In the genomic region with DNA sequence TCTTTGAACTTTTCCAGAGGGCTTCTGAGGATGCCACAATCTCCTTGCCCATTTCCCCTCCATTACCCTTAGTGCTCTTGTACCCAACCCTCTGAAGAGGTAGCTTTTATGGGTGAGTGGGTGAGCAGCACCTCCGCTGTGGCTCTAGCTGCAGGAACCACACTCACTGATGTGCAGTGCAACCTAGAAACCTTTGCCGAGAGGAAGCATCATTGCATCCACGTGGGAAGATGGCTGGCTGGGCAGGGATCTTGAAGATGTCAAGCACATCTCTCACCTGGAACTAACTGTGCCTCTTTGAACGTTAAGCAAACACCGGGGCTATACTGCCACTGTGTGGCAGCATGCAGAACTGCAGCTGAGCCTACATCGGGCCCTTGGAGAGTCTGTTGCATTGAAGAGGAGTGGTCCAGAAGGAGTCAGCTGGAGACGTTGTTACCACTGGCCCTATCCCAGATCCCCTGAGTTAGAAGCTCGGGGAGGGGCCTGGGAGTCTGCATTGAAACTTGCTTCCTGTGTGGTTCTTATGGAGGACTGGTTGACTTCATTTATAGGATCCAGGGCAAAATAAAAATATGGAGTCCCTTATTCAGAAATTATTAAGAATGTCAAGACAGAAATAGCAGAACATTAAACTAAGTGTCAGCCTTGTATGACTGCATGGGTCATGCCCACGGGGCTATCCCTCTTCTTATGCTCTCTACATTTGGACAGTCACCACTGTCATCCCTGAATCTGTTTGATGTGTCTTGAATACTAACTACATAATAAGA, we compare ENCODE assay signal across 8 cellular contexts. TPM values are rescaled to one million over a fixed set of nuclear protein-coding genes. Genes with fewer than 3 reads are reported as not detected.
DNase-seq lines count a peak whose midpoint lies in the region; ATAC-seq lines count a peak whose summit lies in the region.

No MANE protein-coding gene starts in this region.

- peak; percentile 60 for DNase-seq in A172 (ENCODE audit: low spot score)
- DNase-seq in NCI-H2227 treated with DMSO at 0.1 percent for 48 hours (lab: John Stamatoyannopoulos, UW): peak; percentile 87
- peak; percentile 86 for DNase-seq in cerebellar cortex (ENCODE audit: low spot score)
- DNase-seq in kidney glomerular epithelial cell (lab: John Stamatoyannopoulos, UW): peak; percentile 62
- DNase-seq in stimulated activated CD4-positive, alpha-beta T cell treated with anti-CD3 and anti-CD28 coated beads, Interleukin-4, amount 100 ng/mL, for 24 hours: peak; percentile 62

- peak; percentile 81 for ATAC-seq in GM18502 (IDR thresholded peaks at IDR 0.05; ENCODE audit: poor library complexity, unreplicated experiment)
- peak; percentile 68 for ATAC-seq in HG03108 (IDR thresholded peaks at IDR 0.05; ENCODE audit: unreplicated experiment)
- ATAC-seq in activated CD4-positive, CD25-positive, alpha-beta regulatory T cell treated with anti-CD3 and anti-CD28 coated beads, Interleukin-2, amount 50 U/mL, for 24 hours: peak; percentile 75 to 79

RNA-seq across cellular contexts. Expression of gene IGFBP5, which starts 28.7 kb away (rescaled TPM):
- total RNA-seq in A172 (2014; rRNA removed; shearing (Covaris generic)): 4.2 and 4.4 TPM in 2 replicates

RNA-seq across cellular contexts. Expression of gene IGFBP2, which starts 33.4 kb away (rescaled TPM):
- total RNA-seq in A172 (2014; rRNA removed; shearing (Covaris generic)): 42.8 and 56.6 TPM in 2 replicates

Comparison
In these comparisons a context has a peak if more than half of its experiments do, and no peak if none do; other contexts are left out.
1. Peak in every context shown above with its lines: DNase-seq and ATAC-seq.